16 cellular contexts compared by ENCODE assay signal in genomic region chr3:42778644-42779043, GRCh38. TPM values are rescaled to one million over a fixed set of nuclear protein-coding genes. Genes with fewer than 3 reads are reported as not detected.
DNase-seq lines count a peak whose midpoint lies in the region; ATAC-seq and TF ChIP-seq lines count a peak whose summit lies in the region.
"Had no signal": no experiment of that assay in that cellular context is flagged by ENCODE, and none has a peak within 500 bp of the region (broad histone marks: within the 10 kb centered on the region; RNA-seq: fewer than 3 reads in every experiment).

No MANE protein-coding gene starts in this region.

- peaks cover 2% of the 10 kb centered on the region for H3K4me1 Mint-ChIP-seq in activated T-cell treated with anti-CD3 and anti-CD28 coated beads, Interleukin-2, amount 50 U/mL, for 4 hours (ENCODE audit: low read depth)

- H3K4me3 ChIP-seq in astrocyte of the spinal cord (ENCODE audit: low read depth, low read length) (no peak overlapping the region), smooth muscle cell (no peak overlapping the region)
- H3K4me3 ChIP-seq: PC-9 had no signal

- peak overlapping the region; percentile 41 for H3K27ac ChIP-seq in smooth muscle cell (ENCODE audit: low read depth)
- H3K27ac ChIP-seq: PC-9 had no signal

- no peak overlapping the region for H3K4me2 ChIP-seq in smooth muscle cell
- H3K4me2 ChIP-seq: PC-9 had no signal

- H3K9ac ChIP-seq in smooth muscle cell (ENCODE audit: low read depth), result no peak overlapping the region

- no peaks in the 10 kb centered on the region for H3K27me3 ChIP-seq in smooth muscle cell (ENCODE audit: low read depth)
- H3K27me3 ChIP-seq: BE2C had no signal

- no peaks in the 10 kb centered on the region for H3K9me3 ChIP-seq in smooth muscle cell (replicated peaks; ENCODE audit: low read depth)
- H3K9me3 ChIP-seq: BE2C had no signal

- no peaks in the 10 kb centered on the region for H3K79me2 ChIP-seq in smooth muscle cell (ENCODE audit: low read depth)

- no peak overlapping the region for H2AFZ ChIP-seq in smooth muscle cell (ENCODE audit: low read depth)
- H2AFZ ChIP-seq: PC-9 had no signal

- WGBS in smooth muscle cell (ENCODE audit: low lambda C conversion rate), result 36% methylated on average over 2 of the region's 2 CpGs

- DNase-seq in EL (peak; percentile 54), astrocyte of the spinal cord (ENCODE audit: low read depth, low spot score) (peak; percentile 38), kidney glomerular epithelial cell (lab: John Stamatoyannopoulos, UW) (peak; percentile 7), smooth muscle cell (lab: John Stamatoyannopoulos, UW; ENCODE audit: unreplicated experiment) (no peak)
- DNase-seq in activated T-cell treated with anti-CD3 and anti-CD28 coated beads, Interleukin-2, amount 50 U/mL, for 4 hours, result no peak
- DNase-seq: activated CD8-positive, alpha-beta T cell treated with anti-CD3 and anti-CD28 coated beads for 36 hours; activated naive CD4-positive, alpha-beta T cell; BE2C; left cardiac atrium; PC-9; T-helper 9 cell had no signal

- peaks cover 8% of the 10 kb centered on the region for H3K36me3 Mint-ChIP-seq in activated T-cell treated with anti-CD3 and anti-CD28 coated beads, Interleukin-2, amount 50 U/mL, for 4 hours (ENCODE audit: insufficient read depth)

- no peaks in the 10 kb centered on the region for H3F3A ChIP-seq in smooth muscle cell (ENCODE audit: low read depth)

- H3K9me3 Mint-ChIP-seq in activated T-cell treated with anti-CD3 and anti-CD28 coated beads, Interleukin-2, amount 50 U/mL, for 4 hours, result no peaks in the 10 kb centered on the region
- H3K9me3 Mint-ChIP-seq: activated CD8-positive, alpha-beta T cell treated with anti-CD3 and anti-CD28 coated beads for 36 hours; type B pancreatic cell had no signal

- no peak overlapping the region for H3K4me3 Mint-ChIP-seq in activated T-cell treated with anti-CD3 and anti-CD28 coated beads, Interleukin-2, amount 50 U/mL, for 4 hours
- H3K4me3 Mint-ChIP-seq: activated CD8-positive, alpha-beta T cell treated with anti-CD3 and anti-CD28 coated beads for 36 hours; type B pancreatic cell had no signal

- peaks cover 11% of the 10 kb centered on the region for H4K20me1 ChIP-seq in smooth muscle cell (ENCODE audit: low read depth)

- no peaks in the 10 kb centered on the region for H3K4me1 ChIP-seq in smooth muscle cell (ENCODE audit: low read depth)
- H3K4me1 ChIP-seq: BE2C had no signal

- no peak for ATAC-seq in HG03175 (IDR thresholded peaks at IDR 0.05; ENCODE audit: unreplicated experiment)
- no peak for ATAC-seq in activated T-cell treated with anti-CD3 and anti-CD28 coated beads, Interleukin-2, amount 50 U/mL, for 4 hours
- ATAC-seq in GM21360 (IDR thresholded peaks at IDR 0.05; ENCODE audit: unreplicated experiment), result no peak
- ATAC-seq in HG02759 (IDR thresholded peaks at IDR 0.05; ENCODE audit: unreplicated experiment), result no peak
- ATAC-seq: activated CD8-positive, alpha-beta T cell treated with anti-CD3 and anti-CD28 coated beads for 36 hours had no signal

- H3K27me3 Mint-ChIP-seq in activated T-cell treated with anti-CD3 and anti-CD28 coated beads, Interleukin-2, amount 50 U/mL, for 4 hours (ENCODE audit: low read depth), result no peaks in the 10 kb centered on the region
- H3K27me3 Mint-ChIP-seq: activated CD8-positive, alpha-beta T cell treated with anti-CD3 and anti-CD28 coated beads for 36 hours; type B pancreatic cell had no signal

- TF ChIP-seq CTCF in astrocyte of the spinal cord (IDR thresholded peaks at IDR 0.05; ENCODE audit: low read depth, low read length), result no peak
- TF ChIP-seq CTCF in smooth muscle cell (IDR thresholded peaks at IDR 0.05; ENCODE audit: borderline replicate concordance, insufficient read depth, poor library complexity, severe bottlenecking), result no peak

- no peaks in the 10 kb centered on the region for H3K36me3 ChIP-seq in smooth muscle cell (ENCODE audit: low read depth)
- H3K36me3 ChIP-seq: BE2C had no signal

- in situ Hi-C loops in astrocyte of the spinal cord (cut with HindIII; ENCODE audit: low sequenced_read_pairs), result no loop called here

RNA-seq across cellular contexts. Expression of gene CCDC13, which starts 5.6 kb away (rescaled TPM):
- total RNA-seq in smooth muscle cell, result not detected in 2 replicates
- polyA plus RNA-seq in smooth muscle cell, result 0.48 TPM in 1 of 2 replicates, not detected in the other
- under 1 TPM; 0.29 to 0.73 (median 0.35) TPM for total RNA-seq in activated T-cell treated with anti-CD3 and anti-CD28 coated beads, Interleukin-2, amount 50 U/mL, for 4 hours

RNA-seq across cellular contexts. Expression of gene HIGD1A, which starts 25.6 kb away (rescaled TPM):
- total RNA-seq in smooth muscle cell, result 322 and 339 TPM in 2 replicates
- polyA plus RNA-seq in smooth muscle cell, result 159 and 297 TPM in 2 replicates
- total RNA-seq in activated T-cell treated with anti-CD3 and anti-CD28 coated beads, Interleukin-2, amount 50 U/mL, for 4 hours, result 10 to 100 TPM; 75.5 to 88.7 (median 83.0) TPM

RNA-seq across cellular contexts. Expression of gene ACKR2, which starts 30.6 kb away (rescaled TPM):
- 5.6 and 17.2 TPM in 2 replicates for total RNA-seq in smooth muscle cell
- polyA plus RNA-seq in smooth muscle cell, result 1.1 and 7.0 TPM in 2 replicates
- total RNA-seq in activated T-cell treated with anti-CD3 and anti-CD28 coated beads, Interleukin-2, amount 50 U/mL, for 4 hours, result under 1 TPM; 0.13 to 0.56 (median 0.14) TPM
- total RNA-seq: pulmonary artery endothelial cell had no signal

Comparison
In these comparisons a context has a peak if more than half of its experiments do, and no peak if none do; other contexts are left out.
1. DNase-seq: peak in EL (single experiment), astrocyte of the spinal cord (single experiment) and kidney glomerular epithelial cell (single experiment); none in smooth muscle cell (single experiment) and activated T-cell treated with anti-CD3 and anti-CD28 coated beads, Interleukin-2, amount 50 U/mL, for 4 hours (single experiment).